ENCODE assay signal across 1 cellular context in the genomic region with DNA sequence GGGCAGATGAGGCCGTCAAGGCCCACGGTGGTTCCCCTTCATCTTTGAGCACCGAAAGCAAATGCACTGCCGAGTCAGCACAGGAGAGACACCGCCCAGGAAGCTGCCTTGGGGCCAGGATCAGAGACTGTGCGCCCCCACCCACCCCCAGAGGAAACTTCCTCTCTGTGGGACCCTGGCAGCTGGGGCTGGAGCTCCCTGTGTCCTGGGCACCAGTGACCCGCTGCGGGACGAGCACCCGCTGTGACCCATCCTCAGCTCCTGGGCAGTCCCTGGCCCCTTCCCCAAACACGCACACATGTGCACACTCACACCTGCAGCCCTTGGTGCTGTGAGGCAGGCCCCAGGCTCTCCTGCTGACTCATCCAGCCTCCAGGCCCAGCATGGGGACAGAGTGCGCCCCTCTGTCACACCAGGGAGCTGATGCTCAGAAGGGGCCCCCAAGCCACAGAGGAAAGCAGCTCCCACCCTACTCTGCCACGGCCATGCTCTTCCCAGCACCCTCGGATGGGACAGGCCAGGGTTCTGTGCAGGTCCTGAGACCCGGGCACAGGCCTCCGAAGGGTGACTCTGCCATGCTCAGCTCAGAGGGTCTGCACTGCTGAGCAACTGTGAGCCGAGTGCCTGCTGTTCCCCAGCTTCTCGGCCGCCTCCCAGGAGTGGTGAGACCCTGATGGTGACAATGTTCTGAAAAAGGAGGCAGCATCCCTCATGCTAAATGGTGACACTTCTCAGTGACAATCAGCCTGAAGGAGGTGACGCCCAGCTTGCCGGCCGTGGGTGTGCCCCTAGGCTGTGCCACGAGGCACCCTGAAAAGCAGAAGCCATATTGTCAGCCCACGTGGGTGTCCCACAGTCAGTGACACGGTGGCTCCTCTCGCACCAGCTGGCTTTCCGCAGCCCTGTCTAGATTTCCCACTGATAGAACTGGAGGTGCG.
TF ChIP-seq lines count a peak whose summit lies in the region.

No MANE protein-coding gene starts in this region.

TF ChIP-seq in K562, 482 proteins besides CTCF, POLR2A, EP300 and RAD21 (continued from another document and continues in another):
- TF ChIP-seq, protein P1, sequence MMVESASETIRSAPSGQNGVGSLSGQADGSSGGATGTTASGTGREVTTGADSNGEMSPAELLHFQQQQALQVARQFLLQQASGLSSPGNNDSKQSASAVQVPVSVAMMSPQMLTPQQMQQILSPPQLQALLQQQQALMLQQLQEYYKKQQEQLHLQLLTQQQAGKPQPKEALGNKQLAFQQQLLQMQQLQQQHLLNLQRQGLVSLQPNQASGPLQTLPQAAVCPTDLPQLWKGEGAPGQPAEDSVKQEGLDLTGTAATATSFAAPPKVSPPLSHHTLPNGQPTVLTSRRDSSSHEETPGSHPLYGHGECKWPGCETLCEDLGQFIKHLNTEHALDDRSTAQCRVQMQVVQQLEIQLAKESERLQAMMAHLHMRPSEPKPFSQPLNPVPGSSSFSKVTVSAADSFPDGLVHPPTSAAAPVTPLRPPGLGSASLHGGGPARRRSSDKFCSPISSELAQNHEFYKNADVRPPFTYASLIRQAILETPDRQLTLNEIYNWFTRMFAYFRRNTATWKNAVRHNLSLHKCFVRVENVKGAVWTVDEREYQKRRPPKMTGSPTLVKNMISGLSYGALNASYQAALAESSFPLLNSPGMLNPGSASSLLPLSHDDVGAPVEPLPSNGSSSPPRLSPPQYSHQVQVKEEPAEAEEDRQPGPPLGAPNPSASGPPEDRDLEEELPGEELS (CRISPR knock-in tag; IDR thresholded peaks at IDR 0.05; ENCODE audit: borderline replicate concordance), result 0 out of 2 replicates have a peak, but pooled peaks have one; percentile 45
- TF ChIP-seq SMARCC2 (IDR thresholded peaks at IDR 0.05; ENCODE audit: low read depth) (peak; percentile 47; the same call in 1 of the 2 replicates), ZFPM2 (CRISPR knock-in tag; IDR thresholded peaks at IDR 0.05) (no peak), SMARCA4 (IDR thresholded peaks at IDR 0.05) (peak; percentile 71), POLR2G (IDR thresholded peaks at IDR 0.05; ENCODE audit: low read depth, low read length) (peak; percentile 83), NR2C1 (IDR thresholded peaks at IDR 0.05) (no peak), NR2C1 (tag; IDR thresholded peaks at IDR 0.05) (no peak), ZKSCAN3 (CRISPR knock-in tag; IDR thresholded peaks at IDR 0.05) (no peak), KDM2B (CRISPR knock-in tag; IDR thresholded peaks at IDR 0.05) (no peak; the same call in 1 of the 2 replicates), NFIC (IDR thresholded peaks at IDR 0.05) (peak; percentile 22; the same call in 1 of the 2 replicates), FOSL1 (tag; conservative IDR thresholded peaks at IDR 0.05) (0 out of 2 replicates have a peak, but pooled peaks have one; percentile 42), ZBED1 (IDR thresholded peaks at IDR 0.05) (no peak), CBX2 (IDR thresholded peaks at IDR 0.05; ENCODE audit: insufficient read depth, low read length, poor library complexity, severe bottlenecking) (no peak), HDAC2 (IDR thresholded peaks at IDR 0.05) (peak; percentile 26), NR2C2 (CRISPR knock-in tag; IDR thresholded peaks at IDR 0.05) (0 out of 2 replicates have a peak, but pooled peaks have one; percentile 51), NR2C2 (tag; IDR thresholded peaks at IDR 0.05) (no peak), ZNF445 (CRISPR knock-in tag; IDR thresholded peaks at IDR 0.05; ENCODE audit: low read depth) (no peak), RBM15 (IDR thresholded peaks at IDR 0.05; ENCODE audit: insufficient read depth, low read length) (no peak), CC2D1A (IDR thresholded peaks at IDR 0.05) (no peak), RBM22 (IDR thresholded peaks at IDR 0.05; ENCODE audit: low read depth, low read length, poor library complexity, severe bottlenecking) (no peak), PTTG1 (tag; IDR thresholded peaks at IDR 0.05; ENCODE audit: low read depth) (no peak)
- TF ChIP-seq, protein P2, sequence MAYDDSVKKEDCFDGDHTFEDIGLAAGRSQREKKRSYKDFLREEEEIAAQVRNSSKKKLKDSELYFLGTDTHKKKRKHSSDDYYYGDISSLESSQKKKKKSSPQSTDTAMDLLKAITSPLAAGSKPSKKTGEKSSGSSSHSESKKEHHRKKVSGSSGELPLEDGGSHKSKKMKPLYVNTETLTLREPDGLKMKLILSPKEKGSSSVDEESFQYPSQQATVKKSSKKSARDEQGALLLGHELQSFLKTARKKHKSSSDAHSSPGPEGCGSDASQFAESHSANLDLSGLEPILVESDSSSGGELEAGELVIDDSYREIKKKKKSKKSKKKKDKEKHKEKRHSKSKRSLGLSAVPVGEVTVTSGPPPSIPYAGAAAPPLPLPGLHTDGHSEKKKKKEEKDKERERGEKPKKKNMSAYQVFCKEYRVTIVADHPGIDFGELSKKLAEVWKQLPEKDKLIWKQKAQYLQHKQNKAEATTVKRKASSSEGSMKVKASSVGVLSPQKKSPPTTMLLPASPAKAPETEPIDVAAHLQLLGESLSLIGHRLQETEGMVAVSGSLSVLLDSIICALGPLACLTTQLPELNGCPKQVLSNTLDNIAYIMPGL (CRISPR knock-in tag; IDR thresholded peaks at IDR 0.05), result 0 out of 2 replicates have a peak, but pooled peaks have one; percentile 26
- TF ChIP-seq, protein P3, sequence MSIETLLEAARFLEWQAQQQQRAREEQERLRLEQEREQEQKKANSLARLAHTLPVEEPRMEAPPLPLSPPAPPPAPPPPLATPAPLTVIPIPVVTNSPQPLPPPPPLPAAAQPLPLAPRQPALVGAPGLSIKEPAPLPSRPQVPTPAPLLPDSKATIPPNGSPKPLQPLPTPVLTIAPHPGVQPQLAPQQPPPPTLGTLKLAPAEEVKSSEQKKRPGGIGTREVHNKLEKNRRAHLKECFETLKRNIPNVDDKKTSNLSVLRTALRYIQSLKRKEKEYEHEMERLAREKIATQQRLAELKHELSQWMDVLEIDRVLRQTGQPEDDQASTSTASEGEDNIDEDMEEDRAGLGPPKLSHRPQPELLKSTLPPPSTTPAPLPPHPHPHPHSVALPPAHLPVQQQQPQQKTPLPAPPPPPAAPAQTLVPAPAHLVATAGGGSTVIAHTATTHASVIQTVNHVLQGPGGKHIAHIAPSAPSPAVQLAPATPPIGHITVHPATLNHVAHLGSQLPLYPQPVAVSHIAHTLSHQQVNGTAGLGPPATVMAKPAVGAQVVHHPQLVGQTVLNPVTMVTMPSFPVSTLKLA (conservative IDR thresholded peaks at IDR 0.05), result peak; percentile 91
- TF ChIP-seq, protein P4, sequence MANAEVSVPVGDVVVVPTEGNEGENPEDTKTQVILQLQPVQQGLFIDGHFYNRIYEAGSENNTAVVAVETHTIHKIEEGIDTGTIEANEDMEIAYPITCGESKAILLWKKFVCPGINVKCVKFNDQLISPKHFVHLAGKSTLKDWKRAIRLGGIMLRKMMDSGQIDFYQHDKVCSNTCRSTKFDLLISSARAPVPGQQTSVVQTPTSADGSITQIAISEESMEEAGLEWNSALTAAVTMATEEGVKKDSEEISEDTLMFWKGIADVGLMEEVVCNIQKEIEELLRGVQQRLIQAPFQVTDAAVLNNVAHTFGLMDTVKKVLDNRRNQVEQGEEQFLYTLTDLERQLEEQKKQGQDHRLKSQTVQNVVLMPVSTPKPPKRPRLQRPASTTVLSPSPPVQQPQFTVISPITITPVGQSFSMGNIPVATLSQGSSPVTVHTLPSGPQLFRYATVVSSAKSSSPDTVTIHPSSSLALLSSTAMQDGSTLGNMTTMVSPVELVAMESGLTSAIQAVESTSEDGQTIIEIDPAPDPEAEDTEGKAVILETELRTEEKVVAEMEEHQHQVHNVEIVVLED (CRISPR knock-in tag; IDR thresholded peaks at IDR 0.05), result no peak
- TF ChIP-seq, protein P5, sequence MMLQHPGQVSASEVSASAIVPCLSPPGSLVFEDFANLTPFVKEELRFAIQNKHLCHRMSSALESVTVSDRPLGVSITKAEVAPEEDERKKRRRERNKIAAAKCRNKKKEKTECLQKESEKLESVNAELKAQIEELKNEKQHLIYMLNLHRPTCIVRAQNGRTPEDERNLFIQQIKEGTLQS (IDR thresholded peaks at IDR 0.05), result peak; percentile 90
- TF ChIP-seq, protein P5 (CRISPR knock-in tag; conservative IDR thresholded peaks at IDR 0.05), result no peak
- TF ChIP-seq, protein P6, sequence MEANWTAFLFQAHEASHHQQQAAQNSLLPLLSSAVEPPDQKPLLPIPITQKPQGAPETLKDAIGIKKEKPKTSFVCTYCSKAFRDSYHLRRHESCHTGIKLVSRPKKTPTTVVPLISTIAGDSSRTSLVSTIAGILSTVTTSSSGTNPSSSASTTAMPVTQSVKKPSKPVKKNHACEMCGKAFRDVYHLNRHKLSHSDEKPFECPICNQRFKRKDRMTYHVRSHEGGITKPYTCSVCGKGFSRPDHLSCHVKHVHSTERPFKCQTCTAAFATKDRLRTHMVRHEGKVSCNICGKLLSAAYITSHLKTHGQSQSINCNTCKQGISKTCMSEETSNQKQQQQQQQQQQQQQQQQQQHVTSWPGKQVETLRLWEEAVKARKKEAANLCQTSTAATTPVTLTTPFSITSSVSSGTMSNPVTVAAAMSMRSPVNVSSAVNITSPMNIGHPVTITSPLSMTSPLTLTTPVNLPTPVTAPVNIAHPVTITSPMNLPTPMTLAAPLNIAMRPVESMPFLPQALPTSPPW (CRISPR knock-in tag; IDR thresholded peaks at IDR 0.05), result peak; percentile 49; the same call in 1 of the 2 replicates
- TF ChIP-seq, protein P7, sequence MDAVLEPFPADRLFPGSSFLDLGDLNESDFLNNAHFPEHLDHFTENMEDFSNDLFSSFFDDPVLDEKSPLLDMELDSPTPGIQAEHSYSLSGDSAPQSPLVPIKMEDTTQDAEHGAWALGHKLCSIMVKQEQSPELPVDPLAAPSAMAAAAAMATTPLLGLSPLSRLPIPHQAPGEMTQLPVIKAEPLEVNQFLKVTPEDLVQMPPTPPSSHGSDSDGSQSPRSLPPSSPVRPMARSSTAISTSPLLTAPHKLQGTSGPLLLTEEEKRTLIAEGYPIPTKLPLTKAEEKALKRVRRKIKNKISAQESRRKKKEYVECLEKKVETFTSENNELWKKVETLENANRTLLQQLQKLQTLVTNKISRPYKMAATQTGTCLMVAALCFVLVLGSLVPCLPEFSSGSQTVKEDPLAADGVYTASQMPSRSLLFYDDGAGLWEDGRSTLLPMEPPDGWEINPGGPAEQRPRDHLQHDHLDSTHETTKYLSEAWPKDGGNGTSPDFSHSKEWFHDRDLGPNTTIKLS (IDR thresholded peaks at IDR 0.05; ENCODE audit: borderline replicate concordance, low read depth), result peak; percentile 65; the same call in 1 of the 2 replicates
- TF ChIP-seq, protein P8, sequence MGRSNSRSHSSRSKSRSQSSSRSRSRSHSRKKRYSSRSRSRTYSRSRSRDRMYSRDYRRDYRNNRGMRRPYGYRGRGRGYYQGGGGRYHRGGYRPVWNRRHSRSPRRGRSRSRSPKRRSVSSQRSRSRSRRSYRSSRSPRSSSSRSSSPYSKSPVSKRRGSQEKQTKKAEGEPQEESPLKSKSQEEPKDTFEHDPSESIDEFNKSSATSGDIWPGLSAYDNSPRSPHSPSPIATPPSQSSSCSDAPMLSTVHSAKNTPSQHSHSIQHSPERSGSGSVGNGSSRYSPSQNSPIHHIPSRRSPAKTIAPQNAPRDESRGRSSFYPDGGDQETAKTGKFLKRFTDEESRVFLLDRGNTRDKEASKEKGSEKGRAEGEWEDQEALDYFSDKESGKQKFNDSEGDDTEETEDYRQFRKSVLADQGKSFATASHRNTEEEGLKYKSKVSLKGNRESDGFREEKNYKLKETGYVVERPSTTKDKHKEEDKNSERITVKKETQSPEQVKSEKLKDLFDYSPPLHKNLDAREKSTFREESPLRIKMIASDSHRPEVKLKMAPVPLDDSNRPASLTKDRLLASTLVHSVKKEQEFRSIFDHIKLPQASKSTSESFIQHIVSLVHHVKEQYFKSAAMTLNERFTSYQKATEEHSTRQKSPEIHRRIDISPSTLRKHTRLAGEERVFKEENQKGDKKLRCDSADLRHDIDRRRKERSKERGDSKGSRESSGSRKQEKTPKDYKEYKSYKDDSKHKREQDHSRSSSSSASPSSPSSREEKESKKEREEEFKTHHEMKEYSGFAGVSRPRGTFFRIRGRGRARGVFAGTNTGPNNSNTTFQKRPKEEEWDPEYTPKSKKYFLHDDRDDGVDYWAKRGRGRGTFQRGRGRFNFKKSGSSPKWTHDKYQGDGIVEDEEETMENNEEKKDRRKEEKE (IDR thresholded peaks at IDR 0.05; ENCODE audit: borderline replicate concordance in 1 of 2, control insufficient read depth in 1 of 2, low read depth in 2 of 2, low read length in 1 of 2), result no peak
- TF ChIP-seq, protein P9, sequence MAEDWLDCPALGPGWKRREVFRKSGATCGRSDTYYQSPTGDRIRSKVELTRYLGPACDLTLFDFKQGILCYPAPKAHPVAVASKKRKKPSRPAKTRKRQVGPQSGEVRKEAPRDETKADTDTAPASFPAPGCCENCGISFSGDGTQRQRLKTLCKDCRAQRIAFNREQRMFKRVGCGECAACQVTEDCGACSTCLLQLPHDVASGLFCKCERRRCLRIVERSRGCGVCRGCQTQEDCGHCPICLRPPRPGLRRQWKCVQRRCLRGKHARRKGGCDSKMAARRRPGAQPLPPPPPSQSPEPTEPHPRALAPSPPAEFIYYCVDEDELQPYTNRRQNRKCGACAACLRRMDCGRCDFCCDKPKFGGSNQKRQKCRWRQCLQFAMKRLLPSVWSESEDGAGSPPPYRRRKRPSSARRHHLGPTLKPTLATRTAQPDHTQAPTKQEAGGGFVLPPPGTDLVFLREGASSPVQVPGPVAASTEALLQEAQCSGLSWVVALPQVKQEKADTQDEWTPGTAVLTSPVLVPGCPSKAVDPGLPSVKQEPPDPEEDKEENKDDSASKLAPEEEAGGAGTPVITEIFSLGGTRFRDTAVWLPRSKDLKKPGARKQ (CRISPR knock-in tag; IDR thresholded peaks at IDR 0.05), result no peak
- TF ChIP-seq, protein P10, sequence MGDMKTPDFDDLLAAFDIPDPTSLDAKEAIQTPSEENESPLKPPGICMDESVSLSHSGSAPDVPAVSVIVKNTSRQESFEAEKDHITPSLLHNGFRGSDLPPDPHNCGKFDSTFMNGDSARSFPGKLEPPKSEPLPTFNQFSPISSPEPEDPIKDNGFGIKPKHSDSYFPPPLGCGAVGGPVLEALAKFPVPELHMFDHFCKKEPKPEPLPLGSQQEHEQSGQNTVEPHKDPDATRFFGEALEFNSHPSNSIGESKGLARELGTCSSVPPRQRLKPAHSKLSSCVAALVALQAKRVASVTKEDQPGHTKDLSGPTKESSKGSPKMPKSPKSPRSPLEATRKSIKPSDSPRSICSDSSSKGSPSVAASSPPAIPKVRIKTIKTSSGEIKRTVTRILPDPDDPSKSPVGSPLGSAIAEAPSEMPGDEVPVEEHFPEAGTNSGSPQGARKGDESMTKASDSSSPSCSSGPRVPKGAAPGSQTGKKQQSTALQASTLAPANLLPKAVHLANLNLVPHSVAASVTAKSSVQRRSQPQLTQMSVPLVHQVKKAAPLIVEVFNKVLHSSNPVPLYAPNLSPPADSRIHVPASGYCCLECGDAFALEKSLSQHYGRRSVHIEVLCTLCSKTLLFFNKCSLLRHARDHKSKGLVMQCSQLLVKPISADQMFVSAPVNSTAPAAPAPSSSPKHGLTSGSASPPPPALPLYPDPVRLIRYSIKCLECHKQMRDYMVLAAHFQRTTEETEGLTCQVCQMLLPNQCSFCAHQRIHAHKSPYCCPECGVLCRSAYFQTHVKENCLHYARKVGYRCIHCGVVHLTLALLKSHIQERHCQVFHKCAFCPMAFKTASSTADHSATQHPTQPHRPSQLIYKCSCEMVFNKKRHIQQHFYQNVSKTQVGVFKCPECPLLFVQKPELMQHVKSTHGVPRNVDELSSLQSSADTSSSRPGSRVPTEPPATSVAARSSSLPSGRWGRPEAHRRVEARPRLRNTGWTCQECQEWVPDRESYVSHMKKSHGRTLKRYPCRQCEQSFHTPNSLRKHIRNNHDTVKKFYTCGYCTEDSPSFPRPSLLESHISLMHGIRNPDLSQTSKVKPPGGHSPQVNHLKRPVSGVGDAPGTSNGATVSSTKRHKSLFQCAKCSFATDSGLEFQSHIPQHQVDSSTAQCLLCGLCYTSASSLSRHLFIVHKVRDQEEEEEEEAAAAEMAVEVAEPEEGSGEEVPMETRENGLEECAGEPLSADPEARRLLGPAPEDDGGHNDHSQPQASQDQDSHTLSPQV (IDR thresholded peaks at IDR 0.05), result peak; percentile 89
